In the genomic region with DNA sequence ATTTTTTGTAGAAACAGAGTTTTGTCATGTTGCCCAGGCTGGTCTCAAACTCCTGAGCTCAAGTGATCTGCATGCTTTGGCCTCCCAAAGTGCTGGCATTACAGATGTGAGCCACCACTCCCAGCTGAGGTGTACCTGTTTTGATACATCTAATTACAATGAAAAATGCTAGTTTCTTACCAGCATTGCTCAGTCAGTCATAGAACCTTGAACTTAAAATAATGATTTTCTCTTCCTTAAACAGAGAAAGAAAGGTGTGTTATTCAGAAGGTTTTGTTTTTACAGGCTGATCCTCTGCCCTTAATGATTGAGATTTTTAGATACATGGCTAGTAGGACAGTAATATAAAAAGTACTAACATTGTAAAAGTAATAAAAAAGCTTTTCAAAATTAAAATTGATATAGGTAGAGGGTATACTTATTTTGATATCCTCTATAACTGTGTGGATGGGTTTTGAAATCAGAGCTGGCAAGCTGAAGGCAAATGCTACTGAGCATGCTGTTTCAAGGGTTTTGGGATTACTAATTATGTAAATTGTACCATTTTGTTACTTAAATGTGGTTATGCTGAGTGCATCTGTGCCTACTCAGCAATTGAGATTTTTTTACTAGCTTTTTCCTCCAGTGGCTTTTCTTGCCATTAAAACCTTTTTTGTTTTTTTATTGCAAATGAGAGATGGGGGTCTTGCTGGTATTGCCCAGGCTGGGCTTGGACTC, we compare ENCODE assay signal across 10 cellular contexts. TPM values are rescaled to one million over a fixed set of nuclear protein-coding genes. Genes with fewer than 3 reads are reported as not detected.
DNase-seq lines count a peak whose midpoint lies in the region; ATAC-seq and TF ChIP-seq lines count a peak whose summit lies in the region.
"Had no signal": no experiment of that assay in that cellular context is flagged by ENCODE, and none has a peak within 500 bp of the region (broad histone marks: within the 10 kb centered on the region; RNA-seq: fewer than 3 reads in every experiment).

No MANE protein-coding gene starts in this region.

- H3K27ac Mint-ChIP-seq in CD4-positive, alpha-beta memory T cell: peak overlapping the region in 5 of 7 donors; percentile 38 to 72 (median 61)
- H3K27ac Mint-ChIP-seq in WTC11: peak overlapping the region; percentile 33; the same call in 1 of the 2 replicates

- no peaks in the 10 kb centered on the region for H3K9me3 ChIP-seq in CD4-positive, alpha-beta memory T cell (ENCODE audit: control insufficient read depth in 1 of 2, low read length in 2 of 2)
- no peaks in the 10 kb centered on the region for H3K9me3 ChIP-seq in gastrocnemius medialis

- H3K4me3 Mint-ChIP-seq in CD4-positive, alpha-beta memory T cell: peak overlapping the region in 4 of 8 donors; percentile 12 to 68 (median 36)
- no peak overlapping the region for H3K4me3 Mint-ChIP-seq in WTC11

- TF ChIP-seq CTCF in WTC11 (IDR thresholded peaks at IDR 0.05): no peak
- TF ChIP-seq CTCF in gastrocnemius medialis (IDR thresholded peaks at IDR 0.05 in 4 of 5, conservative IDR thresholded peaks at IDR 0.05 in 1 of 5): no peak
- no peak for TF ChIP-seq CTCF in coronary artery (IDR thresholded peaks at IDR 0.05)

- peaks cover 68 to 94% (median 82%) of the 10 kb centered on the region in 4 donors for H3K4me1 Mint-ChIP-seq in CD4-positive, alpha-beta memory T cell
- peaks cover 58% of the 10 kb centered on the region for H3K4me1 Mint-ChIP-seq in WTC11

- H3K4me3 ChIP-seq in CD4-positive, alpha-beta memory T cell (ENCODE audit: low read length in 2 of 2): no peak overlapping the region
- H3K4me3 ChIP-seq in gastrocnemius medialis (no peak overlapping the region), coronary artery (no peak overlapping the region)

- intact Hi-C loops in CD4-positive, alpha-beta memory T cell (cut with micrococcal nuclease): no loop called here
- intact Hi-C loops in gastrocnemius medialis (cut with DNase I; ENCODE audit: low total_unique reads): no loop called here

- ATAC-seq in GM18909 (IDR thresholded peaks at IDR 0.05; ENCODE audit: poor library complexity, unreplicated experiment): peak; percentile 73
- ATAC-seq in HG02852 (IDR thresholded peaks at IDR 0.05; ENCODE audit: unreplicated experiment): peak; percentile 73
- ATAC-seq in WTC11: no peak
- ATAC-seq in gastrocnemius medialis: no peak

- no peak for DNase-seq in CD4-positive, alpha-beta memory T cell
- DNase-seq in WTC11 (ENCODE audit: low spot score) (no peak), gastrocnemius medialis (no peak), HEK293T (ENCODE audit: extremely low spot score) (no peak), EL (no peak), coronary artery (ENCODE audit: low spot score) (no peak)
- DNase-seq: COR-L47, NCI-H1436 had no signal

- H3K9me3 Mint-ChIP-seq in CD4-positive, alpha-beta memory T cell: no peaks in the 10 kb centered on the region
- H3K9me3 Mint-ChIP-seq in WTC11: 0 out of 2 replicates have a peak, but pooled peaks cover 3% of the 10 kb centered on the region

- H3K27ac ChIP-seq in CD4-positive, alpha-beta memory T cell (ENCODE audit: low read depth, low read length): peak overlapping the region; percentile 6
- no peak overlapping the region for H3K27ac ChIP-seq in gastrocnemius medialis
- no peak overlapping the region for H3K27ac ChIP-seq in coronary artery

- in situ Hi-C loops in gastrocnemius medialis (cut with MboI; ENCODE audit: low sequenced_read_pairs in 4 of 4): no loop called here

- H3K36me3 ChIP-seq in CD4-positive, alpha-beta memory T cell (ENCODE audit: insufficient read depth, low read length): peaks cover 8% of the 10 kb centered on the region
- no peaks in the 10 kb centered on the region for H3K36me3 ChIP-seq in gastrocnemius medialis

- peaks cover 94% of the 10 kb centered on the region for H3K4me1 ChIP-seq in CD4-positive, alpha-beta memory T cell (ENCODE audit: insufficient read depth, low read length)
- peaks cover 21 to 29% of the 10 kb centered on the region in 2 donors for H3K4me1 ChIP-seq in gastrocnemius medialis

- peaks cover 38 to 45% of the 10 kb centered on the region in 2 donors for H3K36me3 Mint-ChIP-seq in CD4-positive, alpha-beta memory T cell
- peaks cover 7% of the 10 kb centered on the region for H3K36me3 Mint-ChIP-seq in WTC11

- no peak for TF ChIP-seq POLR2A in gastrocnemius medialis (IDR thresholded peaks at IDR 0.05)

- H3K27me3 Mint-ChIP-seq in CD4-positive, alpha-beta memory T cell: no peaks in the 10 kb centered on the region
- H3K27me3 Mint-ChIP-seq in WTC11 (ENCODE audit: low read depth): no peaks in the 10 kb centered on the region

- H3K27me3 ChIP-seq in CD4-positive, alpha-beta memory T cell (ENCODE audit: insufficient read depth, low read length): no peaks in the 10 kb centered on the region
- no peaks in the 10 kb centered on the region for H3K27me3 ChIP-seq in gastrocnemius medialis

- CTCF ChIA-PET in CD4-positive, alpha-beta memory T cell (lab: Charles Lee; ENCODE audit: partially characterized antibody): interaction anchor here (0.6 to 2.6 kb wide), 3 partner anchors 16 to 188 kb away, joined by 3 to 15 read pairs (median 4); a partner anchor contains a TSS
- CTCF ChIA-PET in WTC11 (lab: Charles Lee) (interaction anchor here (1.2 kb wide), 1 partner anchor 16 kb away, joined by 5 read pairs; a partner anchor contains a TSS), HEK293T (lab: Yijun Ruan, JAX) (no interaction called here)

- POLR2A ChIA-PET in CD4-positive, alpha-beta memory T cell (lab: Charles Lee; ENCODE audit: partially characterized antibody): interaction anchor here (1.2 kb wide), 1 partner anchor 10 kb away, joined by 5 read pairs; no protein-coding TSS in a partner anchor
- POLR2A ChIA-PET in WTC11 (lab: Charles Lee): no interaction called here
- POLR2A ChIA-PET in HEK293T (lab: Yijun Ruan, JAX): interaction anchor here (0.8 kb wide), 1 partner anchor 17 kb away, joined by 4 read pairs; no protein-coding TSS in a partner anchor

TF ChIP-seq in WTC11, 78 proteins besides CTCF, POLR2A, EP300 and RAD21:
- no peak for TF ChIP-seq HMGA2 (CRISPR knock-in tag; IDR thresholded peaks at IDR 0.05)
- TF ChIP-seq, protein P1, sequence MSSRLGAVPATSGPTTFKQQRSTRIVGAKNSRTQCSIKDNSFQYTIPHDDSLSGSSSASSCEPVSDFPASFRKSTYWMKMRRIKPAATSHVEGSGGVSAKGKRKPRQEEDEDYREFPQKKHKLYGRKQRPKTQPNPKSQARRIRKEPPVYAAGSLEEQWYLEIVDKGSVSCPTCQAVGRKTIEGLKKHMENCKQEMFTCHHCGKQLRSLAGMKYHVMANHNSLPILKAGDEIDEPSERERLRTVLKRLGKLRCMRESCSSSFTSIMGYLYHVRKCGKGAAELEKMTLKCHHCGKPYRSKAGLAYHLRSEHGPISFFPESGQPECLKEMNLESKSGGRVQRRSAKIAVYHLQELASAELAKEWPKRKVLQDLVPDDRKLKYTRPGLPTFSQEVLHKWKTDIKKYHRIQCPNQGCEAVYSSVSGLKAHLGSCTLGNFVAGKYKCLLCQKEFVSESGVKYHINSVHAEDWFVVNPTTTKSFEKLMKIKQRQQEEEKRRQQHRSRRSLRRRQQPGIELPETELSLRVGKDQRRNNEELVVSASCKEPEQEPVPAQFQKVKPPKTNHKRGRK (CRISPR knock-in tag; IDR thresholded peaks at IDR 0.05; ENCODE audit: borderline replicate concordance): no peak
- TF ChIP-seq TEAD4 (CRISPR knock-in tag; IDR thresholded peaks at IDR 0.05): no peak

TF ChIP-seq in HEK293T, 16 proteins besides CTCF, POLR2A, EP300 and RAD21:
- TF ChIP-seq FOXM1 (IDR thresholded peaks at IDR 0.05; ENCODE audit: borderline replicate concordance): no peak
- no peak for TF ChIP-seq ELF4 (IDR thresholded peaks at IDR 0.05)
- no peak for TF ChIP-seq NFRKB (IDR thresholded peaks at IDR 0.05)
- TF ChIP-seq ZNF384 (IDR thresholded peaks at IDR 0.05): no peak
- TF ChIP-seq SUZ12 (IDR thresholded peaks at IDR 0.05): no peak
- TF ChIP-seq ARNT (IDR thresholded peaks at IDR 0.05): no peak
- TF ChIP-seq HDGF (IDR thresholded peaks at IDR 0.05; ENCODE audit: borderline replicate concordance): no peak
- no peak for TF ChIP-seq BHLHE40 (IDR thresholded peaks at IDR 0.05; ENCODE audit: borderline replicate concordance)
- no peak for TF ChIP-seq LEF1 (IDR thresholded peaks at IDR 0.05; ENCODE audit: borderline replicate concordance)
- no peak for TF ChIP-seq SP1 (IDR thresholded peaks at IDR 0.05)
- TF ChIP-seq FOXA1 (IDR thresholded peaks at IDR 0.05): no peak
- TF ChIP-seq FOXK2 (IDR thresholded peaks at IDR 0.05): no peak
- TF ChIP-seq CTBP1 (IDR thresholded peaks at IDR 0.05; ENCODE audit: borderline replicate concordance): no peak
- TF ChIP-seq, protein P2, sequence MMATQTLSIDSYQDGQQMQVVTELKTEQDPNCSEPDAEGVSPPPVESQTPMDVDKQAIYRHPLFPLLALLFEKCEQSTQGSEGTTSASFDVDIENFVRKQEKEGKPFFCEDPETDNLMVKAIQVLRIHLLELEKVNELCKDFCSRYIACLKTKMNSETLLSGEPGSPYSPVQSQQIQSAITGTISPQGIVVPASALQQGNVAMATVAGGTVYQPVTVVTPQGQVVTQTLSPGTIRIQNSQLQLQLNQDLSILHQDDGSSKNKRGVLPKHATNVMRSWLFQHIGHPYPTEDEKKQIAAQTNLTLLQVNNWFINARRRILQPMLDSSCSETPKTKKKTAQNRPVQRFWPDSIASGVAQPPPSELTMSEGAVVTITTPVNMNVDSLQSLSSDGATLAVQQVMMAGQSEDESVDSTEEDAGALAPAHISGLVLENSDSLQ (IDR thresholded peaks at IDR 0.05): no peak

RNA-seq across cellular contexts. Expression of a gene that starts 16.1 kb away (rescaled TPM):
- 100 to 1,000 TPM; 279 to 298 TPM for total RNA-seq in CD4-positive, alpha-beta memory T cell
- 100 to 1,000 TPM in 1 of 2 donors, 10 to 100 TPM in 1; 12.4 to 123 TPM for polyA plus RNA-seq in CD4-positive, alpha-beta memory T cell
- total RNA-seq in WTC11 (2021) (199 to 236 TPM (median 203 TPM) in 3 replicates), gastrocnemius medialis (10 to 100 TPM; 40.9 to 45.7 (median 42.0) TPM)

Comparison
In these comparisons a context has a peak if more than half of its experiments do, and no peak if none do; other contexts are left out.
1. ATAC-seq: peak in GM18909 (single experiment) and HG02852 (single experiment); none in WTC11 (single experiment) and gastrocnemius medialis (0 of 2).